Comparison of ENCODE assay signal across 16 cellular contexts in genomic region chr12:780750-781379, GRCh38. TPM values are rescaled to one million over a fixed set of nuclear protein-coding genes. Genes with fewer than 3 reads are reported as not detected.
DNase-seq lines count a peak whose midpoint lies in the region; ATAC-seq, FAIRE-seq and TF ChIP-seq lines count a peak whose summit lies in the region.
"Had no signal": no experiment of that assay in that cellular context is flagged by ENCODE, and none has a peak within 500 bp of the region (broad histone marks: within the 10 kb centered on the region; RNA-seq: fewer than 3 reads in every experiment).

No MANE protein-coding gene starts in this region.

- H3K9me3 ChIP-seq in OCI-LY1 (ENCODE audit: low read length) = no peaks in the 10 kb centered on the region
- H3K9me3 ChIP-seq in endothelial cell of umbilical vein (replicated peaks; ENCODE audit: control insufficient read depth, insufficient read depth, low read length) = no peaks in the 10 kb centered on the region
- no peaks in the 10 kb centered on the region for H3K9me3 ChIP-seq in skeletal muscle satellite cell (replicated peaks; ENCODE audit: low read length)
- H3K9me3 ChIP-seq: sigmoid colon, uterus had no signal

- no TSS peak for BruUV-seq in endothelial cell of umbilical vein (replicated peaks; lab: Mats Ljungman, UMichigan)

- H3K27me3 Mint-ChIP-seq in activated naive CD4-positive, alpha-beta T cell treated with anti-CD3 and anti-CD28 coated beads, Interleukin-2, amount 50 U/mL, for 24 hours = no peaks in the 10 kb centered on the region
- no peaks in the 10 kb centered on the region for H3K27me3 Mint-ChIP-seq in activated naive CD4-positive, alpha-beta T cell treated with anti-CD3 and anti-CD28 coated beads, Interleukin-2, amount 10 ng/mL, durations not matched to agents 7 days and 5 days
- H3K27me3 Mint-ChIP-seq: stimulated activated naive B cell treated with anti-CD40 and anti-IgM and Interleukin-4, amounts not matched to agents 10 μg/mL and 1 μg/mL and 100 μg/mL, for 72 hours had no signal

- H3K4me3 ChIP-seq in OCI-LY1 (ENCODE audit: low read depth, low read length, poor library complexity, severe bottlenecking) (no peak overlapping the region), endothelial cell of umbilical vein (replicated peaks in 1 of 3; ENCODE audit: insufficient read depth in 1 of 3, low read depth in 1 of 3, low read length in 3 of 3) (no peak overlapping the region), skeletal muscle satellite cell (ENCODE audit: low read length) (no peak overlapping the region)
- H3K4me3 ChIP-seq: sigmoid colon, uterus had no signal

- H3K4me1 ChIP-seq in OCI-LY1 (ENCODE audit: insufficient read depth, low read length, severe bottlenecking) (peaks cover 49% of the 10 kb centered on the region), endothelial cell of umbilical vein (ENCODE audit: control insufficient read depth, extremely low read depth, insufficient read depth, low read length) (peaks cover 23% of the 10 kb centered on the region), skeletal muscle satellite cell (ENCODE audit: control insufficient read depth, insufficient read depth, low read length) (peaks cover 26% of the 10 kb centered on the region)

- H3K9ac ChIP-seq in OCI-LY1 (ENCODE audit: low read length) (no peak overlapping the region; the same call in 1 of the 2 replicates), endothelial cell of umbilical vein (replicated peaks; ENCODE audit: extremely low read depth, insufficient read depth, low read length) (no peak overlapping the region), skeletal muscle satellite cell (ENCODE audit: low read depth, low read length) (no peak overlapping the region)

- intact Hi-C loops in endothelial cell of umbilical vein (cut with micrococcal nuclease) = loop anchor here (2.0 kb wide), 2 partner anchors 14 to 28 kb away; partner anchors contain the start of gene WNK1

- H3K9me3 Mint-ChIP-seq in activated naive CD4-positive, alpha-beta T cell treated with anti-CD3 and anti-CD28 coated beads, Interleukin-2, amount 50 U/mL, for 24 hours = no peaks in the 10 kb centered on the region
- no peaks in the 10 kb centered on the region for H3K9me3 Mint-ChIP-seq in activated naive CD4-positive, alpha-beta T cell treated with anti-CD3 and anti-CD28 coated beads, Interleukin-2, amount 10 ng/mL, durations not matched to agents 7 days and 5 days
- H3K9me3 Mint-ChIP-seq: nephron; stimulated activated naive B cell treated with anti-CD40 and anti-IgM and Interleukin-4, amounts not matched to agents 10 μg/mL and 1 μg/mL and 100 μg/mL, for 72 hours had no signal

- ATAC-seq in HG03342 (IDR thresholded peaks at IDR 0.05; ENCODE audit: unreplicated experiment) = no peak
- ATAC-seq: stimulated activated naive B cell treated with anti-CD40 and anti-IgM and Interleukin-4, amounts not matched to agents 10 μg/mL and 1 μg/mL and 100 μg/mL, for 72 hours had no signal

- H3K27me3 ChIP-seq in OCI-LY1 (ENCODE audit: insufficient read depth, low read length) = no peaks in the 10 kb centered on the region
- H3K27me3 ChIP-seq in endothelial cell of umbilical vein (ENCODE audit: control insufficient read depth in 2 of 2, insufficient read depth in 2 of 2, low read length in 2 of 2) = no peaks in the 10 kb centered on the region
- no peaks in the 10 kb centered on the region for H3K27me3 ChIP-seq in skeletal muscle satellite cell (ENCODE audit: control insufficient read depth, insufficient read depth, low read length)
- H3K27me3 ChIP-seq: sigmoid colon, uterus had no signal

- TF ChIP-seq CTCF in OCI-LY1 (IDR thresholded peaks at IDR 0.05; ENCODE audit: low read length) (no peak), endothelial cell of umbilical vein (IDR thresholded peaks at IDR 0.05; ENCODE audit: extremely low read depth in 1 of 2, insufficient read depth in 1 of 2, low read depth in 1 of 2, low read length in 2 of 2) (no peak)

- H3K4me2 ChIP-seq in OCI-LY1 (ENCODE audit: low read length) = peak overlapping the region; percentile 2; the same call in 1 of the 2 replicates
- peak overlapping the region; percentile 92 for H3K4me2 ChIP-seq in endothelial cell of umbilical vein (ENCODE audit: insufficient read depth, low read length)
- peak overlapping the region; percentile 71 for H3K4me2 ChIP-seq in skeletal muscle satellite cell (ENCODE audit: low read length)

- H3K27ac Mint-ChIP-seq in activated naive CD4-positive, alpha-beta T cell treated with anti-CD3 and anti-CD28 coated beads, Interleukin-2, amount 50 U/mL, for 24 hours = peak overlapping the region; percentile 3
- H3K27ac Mint-ChIP-seq in activated naive CD4-positive, alpha-beta T cell treated with anti-CD3 and anti-CD28 coated beads, Interleukin-2, amount 10 ng/mL, durations not matched to agents 7 days and 5 days = no peak overlapping the region
- H3K27ac Mint-ChIP-seq: stimulated activated naive B cell treated with anti-CD40 and anti-IgM and Interleukin-4, amounts not matched to agents 10 μg/mL and 1 μg/mL and 100 μg/mL, for 72 hours had no signal

- TF ChIP-seq POLR2A in endothelial cell of umbilical vein (IDR thresholded peaks at IDR 0.05; ENCODE audit: low read depth, low read length) = no peak

- DNase-seq in activated naive CD4-positive, alpha-beta T cell treated with anti-CD3 and anti-CD28 coated beads, Interleukin-2, amount 10 ng/mL, durations not matched to agents 7 days and 5 days = no peak
- DNase-seq in endothelial cell of umbilical vein (ENCODE audit: low read depth, low spot score) (no peak), DMS79 treated with DMSO at 0.1 percent for 48 hours (lab: John Stamatoyannopoulos, UW) (no peak), substantia nigra (lab: John Stamatoyannopoulos, UW) (no peak)
- DNase-seq: activated CD8-positive, alpha-beta memory T cell treated with anti-CD3 and anti-CD28 coated beads, Interleukin-2, amount 50 U/mL, for 48 hours; erythroblast; KG1; NCI-H1436; sigmoid colon; stimulated activated naive B cell treated with anti-CD40 and anti-IgM and Interleukin-4, amounts not matched to agents 10 μg/mL and 1 μg/mL and 100 μg/mL, for 72 hours; uterus had no signal

- H3K27ac ChIP-seq in OCI-LY1 (ENCODE audit: low read depth, low read length, poor library complexity, severe bottlenecking) (peak overlapping the region; percentile 8), endothelial cell of umbilical vein (ENCODE audit: insufficient read depth, low read depth, low read length) (no peak overlapping the region), substantia nigra (ENCODE audit: low read depth, low read length, poor library complexity, severe bottlenecking) (no peak overlapping the region)
- H3K27ac ChIP-seq: uterus had no signal

- peak overlapping the region; percentile 19 for H3K4me3 Mint-ChIP-seq in activated naive CD4-positive, alpha-beta T cell treated with anti-CD3 and anti-CD28 coated beads, Interleukin-2, amount 50 U/mL, for 24 hours
- no peak overlapping the region for H3K4me3 Mint-ChIP-seq in activated naive CD4-positive, alpha-beta T cell treated with anti-CD3 and anti-CD28 coated beads, Interleukin-2, amount 10 ng/mL, durations not matched to agents 7 days and 5 days
- H3K4me3 Mint-ChIP-seq: nephron; stimulated activated naive B cell treated with anti-CD40 and anti-IgM and Interleukin-4, amounts not matched to agents 10 μg/mL and 1 μg/mL and 100 μg/mL, for 72 hours had no signal

- no peaks in the 10 kb centered on the region for H4K20me1 ChIP-seq in OCI-LY1 (ENCODE audit: insufficient read depth, low read length)
- H4K20me1 ChIP-seq in endothelial cell of umbilical vein (replicated peaks; ENCODE audit: control insufficient read depth, extremely low read depth, insufficient read depth, low read length) = no peaks in the 10 kb centered on the region

- H3F3A ChIP-seq in OCI-LY1 (ENCODE audit: insufficient read depth, low read length) = no peaks in the 10 kb centered on the region

- H3K79me2 ChIP-seq in OCI-LY1 (ENCODE audit: insufficient read depth, low read length) (peaks cover 89% of the 10 kb centered on the region), endothelial cell of umbilical vein (ENCODE audit: control insufficient read depth, insufficient read depth, low read length) (peaks cover 90% of the 10 kb centered on the region)

- H2AFZ ChIP-seq in OCI-LY1 (ENCODE audit: low read length) (no peak overlapping the region), endothelial cell of umbilical vein (ENCODE audit: low read depth, low read length) (no peak overlapping the region)

- no peak for FAIRE-seq in endothelial cell of umbilical vein (lab: Jason Lieb, UNC)

- CTCF ChIA-PET in activated naive CD4-positive, alpha-beta T cell treated with anti-CD3 and anti-CD28 coated beads, Interleukin-2, amount 10 ng/mL, durations not matched to agents 7 days and 5 days (lab: Charles Lee) = interaction anchor here (0.9 to 1.9 kb wide), 4 partner anchors 8 to 205 kb away, joined by 3 to 6 read pairs (median 4); no protein-coding TSS in a partner anchor
- CTCF ChIA-PET in endothelial cell of umbilical vein (lab: Charles Lee) = interaction anchor here (0.9 to 4.4 kb wide), 15 partner anchors 8 to 312 kb away, joined by 3 to 28 read pairs (median 5); partner anchors contain the start of gene RAD52

- H3K36me3 Mint-ChIP-seq in activated naive CD4-positive, alpha-beta T cell treated with anti-CD3 and anti-CD28 coated beads, Interleukin-2, amount 50 U/mL, for 24 hours = peaks cover 2% of the 10 kb centered on the region
- H3K36me3 Mint-ChIP-seq in activated naive CD4-positive, alpha-beta T cell treated with anti-CD3 and anti-CD28 coated beads, Interleukin-2, amount 10 ng/mL, durations not matched to agents 7 days and 5 days = peaks cover 5% of the 10 kb centered on the region

- peaks cover 77% of the 10 kb centered on the region for H3K4me1 Mint-ChIP-seq in activated naive CD4-positive, alpha-beta T cell treated with anti-CD3 and anti-CD28 coated beads, Interleukin-2, amount 50 U/mL, for 24 hours
- H3K4me1 Mint-ChIP-seq in activated naive CD4-positive, alpha-beta T cell treated with anti-CD3 and anti-CD28 coated beads, Interleukin-2, amount 10 ng/mL, durations not matched to agents 7 days and 5 days = peaks cover 45% of the 10 kb centered on the region

- dilution Hi-C loops in endothelial cell of umbilical vein (cut with MboI; ENCODE audit: extremely low pct_ligation_motif_present, low sequenced_read_pairs) = no loop called here

- H3K9me1 ChIP-seq in endothelial cell of umbilical vein (replicated peaks; ENCODE audit: control insufficient read depth, extremely low read depth, insufficient read depth, low read length) = no peaks in the 10 kb centered on the region

- POLR2A ChIA-PET in endothelial cell of umbilical vein (lab: Charles Lee) = interaction anchor here (0.6 kb wide), 1 partner anchor 131 kb away, joined by 3 read pairs; no protein-coding TSS in a partner anchor

- H3K36me3 ChIP-seq in OCI-LY1 (ENCODE audit: insufficient read depth, low read length) (peaks cover 2% of the 10 kb centered on the region; the same call in 1 of the 2 replicates), endothelial cell of umbilical vein (ENCODE audit: control insufficient read depth in 2 of 2, extremely low read depth in 1 of 2, insufficient read depth in 2 of 2, low read length in 2 of 2) (no peaks in the 10 kb centered on the region), skeletal muscle satellite cell (ENCODE audit: insufficient read depth, low read length) (no peaks in the 10 kb centered on the region)
- H3K36me3 ChIP-seq: sigmoid colon, uterus had no signal

- no peaks in the 10 kb centered on the region for H3K9me2 ChIP-seq in OCI-LY1 (ENCODE audit: low read depth, low read length)

RNA-seq across cellular contexts. Expression of gene WNK1, which starts 28.5 kb away (rescaled TPM):
- total RNA-seq in endothelial cell of umbilical vein = 104 and 108 TPM in 2 replicates
- polyA plus RNA-seq in endothelial cell of umbilical vein = 43.7 and 46.3 TPM in 2 replicates
- 45.3 and 50.4 TPM in 2 replicates for polyA plus RNA-seq in endothelial cell of umbilical vein (2011; cell fraction: cytosol; rRNA removed)
- 96.2 and 115 TPM in 2 replicates for polyA plus RNA-seq in endothelial cell of umbilical vein (2011; cell fraction: nucleus; rRNA removed)
- polyA plus RNA-seq in endothelial cell of umbilical vein (2012) = 75.2 and 89.1 TPM in 2 replicates
- 243 and 259 TPM in 2 replicates for polyA minus RNA-seq in endothelial cell of umbilical vein
- polyA minus RNA-seq in endothelial cell of umbilical vein (2011; cell fraction: cytosol; rRNA and poly(A)+ RNA removed) = 201 TPM
- polyA minus RNA-seq in endothelial cell of umbilical vein (2011; cell fraction: nucleus; rRNA and poly(A)+ RNA removed) = 287 and 385 TPM in 2 replicates
- total RNA-seq in skeletal muscle satellite cell (2012; rRNA removed) = 67.4 and 87.4 TPM in 2 replicates

Comparison
In these comparisons a context has a peak if more than half of its experiments do, and no peak if none do; other contexts are left out.
1. H3K4me2 ChIP-seq: peak in every context shown above with its lines; median percentile 92 in endothelial cell of umbilical vein; 71 in skeletal muscle satellite cell; 2 in OCI-LY1.